19 cellular contexts compared by ENCODE assay signal in the genomic region with DNA sequence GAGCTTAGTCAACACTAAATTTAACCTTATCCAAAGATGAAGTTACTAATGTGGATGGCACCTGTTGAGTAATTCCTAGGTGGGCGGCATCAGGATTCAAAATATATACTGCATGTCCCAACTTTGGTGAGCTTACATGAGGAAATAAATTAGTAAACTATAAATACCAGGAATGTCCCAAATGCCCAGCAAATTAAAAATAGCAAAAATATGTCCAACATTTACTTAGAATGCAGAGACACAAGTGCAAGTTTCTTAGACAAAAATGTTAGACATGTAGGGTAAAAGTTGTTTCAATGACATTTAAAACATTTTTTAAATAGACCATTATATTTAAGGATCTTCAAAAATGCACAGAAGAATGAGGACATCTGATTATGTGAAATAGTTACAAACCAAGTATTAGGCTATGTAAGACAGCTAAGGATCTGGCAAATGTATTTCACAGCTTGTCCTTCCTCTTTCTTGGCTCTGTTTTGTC.
DNase-seq lines count a peak whose midpoint lies in the region; ATAC-seq and TF ChIP-seq lines count a peak whose summit lies in the region.
"Had no signal": no experiment of that assay in that cellular context is flagged by ENCODE, and none has a peak within 500 bp of the region (broad histone marks: within the 10 kb centered on the region; RNA-seq: fewer than 3 reads in every experiment).

No MANE protein-coding gene starts in this region.

- TF ChIP-seq CTCF in HFFc6 (IDR thresholded peaks at IDR 0.05) (no peak), cardiac fibroblast (IDR thresholded peaks at IDR 0.05; ENCODE audit: low read depth, low read length) (no peak)

- H3K4me3 ChIP-seq in ACC112 (ENCODE audit: low read depth, low read length) (peak overlapping the region; percentile 60), cardiac fibroblast (replicated peaks in 1 of 2; ENCODE audit: low read depth in 2 of 2, low read length in 2 of 2) (no peak overlapping the region)
- H3K4me3 ChIP-seq: SK-N-MC, tibial artery had no signal

- no peaks in the 10 kb centered on the region for H3K27me3 ChIP-seq in ACC112 (ENCODE audit: insufficient read depth, low read length)
- H3K27me3 ChIP-seq: neutrophil, tibial artery had no signal

- H3K27ac Mint-ChIP-seq in HFFc6 = peak overlapping the region; percentile 68
- H3K27ac Mint-ChIP-seq in activated naive CD8-positive, alpha-beta T cell treated with anti-CD3 and anti-CD28 coated beads, Interleukin-2, amount 50 U/mL, for 24 hours = no peak overlapping the region
- H3K27ac Mint-ChIP-seq: effector memory CD8-positive, alpha-beta T cell had no signal

- H3K36me3 ChIP-seq in ACC112 (ENCODE audit: insufficient read depth, low read length) = peaks cover 35% of the 10 kb centered on the region
- H3K36me3 ChIP-seq: neutrophil, tibial artery had no signal

- H3K36me3 Mint-ChIP-seq in HFFc6 (ENCODE audit: low read depth) = peaks cover 62% of the 10 kb centered on the region
- H3K36me3 Mint-ChIP-seq in activated naive CD8-positive, alpha-beta T cell treated with anti-CD3 and anti-CD28 coated beads, Interleukin-2, amount 50 U/mL, for 24 hours (ENCODE audit: low read depth) = no peaks in the 10 kb centered on the region

- peak overlapping the region; percentile 82 for H3K4me3 Mint-ChIP-seq in HFFc6
- H3K4me3 Mint-ChIP-seq in activated naive CD8-positive, alpha-beta T cell treated with anti-CD3 and anti-CD28 coated beads, Interleukin-2, amount 50 U/mL, for 24 hours = no peak overlapping the region
- H3K4me3 Mint-ChIP-seq: effector memory CD8-positive, alpha-beta T cell had no signal

- peak overlapping the region; percentile 83 for H3K27ac ChIP-seq in ACC112 (ENCODE audit: low read depth, low read length)
- H3K27ac ChIP-seq: KMS-11, neutrophil had no signal

- ATAC-seq in HG03342 (IDR thresholded peaks at IDR 0.05; ENCODE audit: unreplicated experiment) = no peak
- no peak for ATAC-seq in activated naive CD8-positive, alpha-beta T cell treated with anti-CD3 and anti-CD28 coated beads, Interleukin-2, amount 50 U/mL, for 24 hours
- ATAC-seq: activated CD4-positive, CD25-positive, alpha-beta regulatory T cell treated with anti-CD3 and anti-CD28 coated beads, Interleukin-2, amount 50 U/mL, for 24 hours; effector memory CD8-positive, alpha-beta T cell had no signal

- peaks cover 1% of the 10 kb centered on the region for H3K27me3 Mint-ChIP-seq in HFFc6 (ENCODE audit: insufficient read depth)
- no peaks in the 10 kb centered on the region for H3K27me3 Mint-ChIP-seq in activated naive CD8-positive, alpha-beta T cell treated with anti-CD3 and anti-CD28 coated beads, Interleukin-2, amount 50 U/mL, for 24 hours
- H3K27me3 Mint-ChIP-seq: effector memory CD8-positive, alpha-beta T cell had no signal

- H3K79me2 ChIP-seq in ACC112 (ENCODE audit: control insufficient read depth, insufficient read depth, low read length, unreplicated experiment) = peaks cover 59% of the 10 kb centered on the region

- peaks cover 76% of the 10 kb centered on the region for H3K4me1 Mint-ChIP-seq in HFFc6 (ENCODE audit: low read depth)
- no peaks in the 10 kb centered on the region for H3K4me1 Mint-ChIP-seq in activated naive CD8-positive, alpha-beta T cell treated with anti-CD3 and anti-CD28 coated beads, Interleukin-2, amount 50 U/mL, for 24 hours

- peaks cover 24% of the 10 kb centered on the region for H3K9me3 Mint-ChIP-seq in HFFc6
- H3K9me3 Mint-ChIP-seq in activated naive CD8-positive, alpha-beta T cell treated with anti-CD3 and anti-CD28 coated beads, Interleukin-2, amount 50 U/mL, for 24 hours = peaks cover 6% of the 10 kb centered on the region

- H3K4me1 ChIP-seq in ACC112 (ENCODE audit: control insufficient read depth, insufficient read depth, low read length, unreplicated experiment) = peaks cover 30% of the 10 kb centered on the region

- H2AFZ ChIP-seq in ACC112 (ENCODE audit: low read length, unreplicated experiment) = no peak overlapping the region

- DNase-seq in HFFc6 (peak; percentile 24), cardiac fibroblast (ENCODE audit: low read depth in 2 of 2) (peak; percentile 37 to 62), kidney tubule cell (ENCODE audit: low spot score) (peak; percentile 60), SIG-M5 (lab: John Stamatoyannopoulos, UW) (no peak)
- no peak for DNase-seq in activated naive CD8-positive, alpha-beta T cell treated with anti-CD3 and anti-CD28 coated beads, Interleukin-2, amount 50 U/mL, for 24 hours
- no peak for DNase-seq in stimulated activated CD8-positive, alpha-beta memory T cell treated with anti-CD3 and anti-CD28 coated beads, Interleukin-4, amount 100 ng/mL, for 48 hours
- DNase-seq: cerebellar nuclear complex; effector memory CD8-positive, alpha-beta T cell; NCI-H1092 treated with DMSO at 0.1 percent for 48 hours; NCI-H526 treated with DMSO at 0.1 percent for 48 hours; stimulated activated naive CD4-positive, alpha-beta T cell; T1000; tibial artery had no signal

Comparison
In these comparisons a context has a peak if more than half of its experiments do, and no peak if none do; other contexts are left out.
1. DNase-seq: peak in HFFc6 (single experiment), cardiac fibroblast (2 of 2) and kidney tubule cell (single experiment); none in SIG-M5 (single experiment), activated naive CD8-positive, alpha-beta T cell treated with anti-CD3 and anti-CD28 coated beads, Interleukin-2, amount 50 U/mL, for 24 hours (single experiment) and stimulated activated CD8-positive, alpha-beta memory T cell treated with anti-CD3 and anti-CD28 coated beads, Interleukin-4, amount 100 ng/mL, for 48 hours (single experiment).